In the genomic region with DNA sequence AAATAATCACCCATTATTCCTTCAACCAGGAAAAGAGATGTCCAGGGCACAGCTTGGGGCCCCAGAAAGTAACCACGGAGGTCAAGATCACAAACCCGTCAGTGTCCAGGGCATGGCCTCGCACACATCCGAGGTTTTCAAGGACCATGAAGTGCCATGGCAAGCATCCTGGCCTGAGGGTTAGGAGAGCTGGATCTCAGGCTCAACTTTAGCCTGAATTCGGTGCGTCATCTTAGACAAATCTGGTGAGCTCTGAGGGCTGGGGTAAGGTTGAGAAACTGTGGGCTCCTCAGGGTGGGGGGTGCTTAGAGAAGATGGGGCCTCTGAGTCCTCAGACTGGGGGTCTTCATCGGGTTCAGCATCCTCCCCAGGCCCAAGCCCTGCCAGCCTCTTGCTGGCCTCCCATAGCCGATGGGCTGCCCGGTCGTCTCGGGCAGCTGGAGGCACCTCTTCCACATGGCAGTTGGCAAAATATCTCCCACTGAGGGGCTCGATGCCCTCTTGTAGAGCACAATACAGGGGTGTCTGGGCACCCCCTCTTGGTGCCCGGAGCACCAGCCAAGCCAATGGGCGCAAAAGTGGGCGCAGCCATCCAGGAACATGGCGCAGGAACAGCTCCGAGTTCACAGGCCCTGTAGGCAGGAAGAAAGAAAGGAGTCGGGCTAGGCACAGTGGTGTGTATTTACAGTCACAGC, we compare ENCODE assay signal across 8 cellular contexts. TPM values are rescaled to one million over a fixed set of nuclear protein-coding genes. Genes with fewer than 3 reads are reported as not detected.
DNase-seq lines count a peak whose midpoint lies in the region; ATAC-seq, FAIRE-seq and TF ChIP-seq lines count a peak whose summit lies in the region.

No MANE protein-coding gene starts in this region.

- peak overlapping the region; percentile 94 to 100 (median 96) for H3K27ac Mint-ChIP-seq in CD4-positive, alpha-beta memory T cell

- H3K9me3 Mint-ChIP-seq in CD4-positive, alpha-beta memory T cell, result no peaks in the 10 kb centered on the region

- H3K23me2 ChIP-seq in H1 (ENCODE audit: low read depth, low read length), result peaks cover 9% of the 10 kb centered on the region; the same call in 1 of the 2 replicates

- BruUV-seq in OCI-LY7 (replicated peaks; lab: Mats Ljungman, UMichigan), result no TSS peak

- DNase-seq in CD4-positive, alpha-beta memory T cell, result no peak
- DNase-seq in OCI-LY7 (ENCODE audit: low spot score), result no peak
- no peak for DNase-seq in H1 (ENCODE audit: low read depth in 1 of 2, low spot score in 2 of 2)
- DNase-seq in pancreas, result no peak
- no peak for DNase-seq in stimulated activated CD4-positive, alpha-beta T cell treated with anti-CD3 and anti-CD28 coated beads, Interleukin-4, amount 100 ng/mL, for 1 hour
- DNase-seq in stimulated activated CD4-positive, alpha-beta T cell treated with anti-CD3 and anti-CD28 coated beads, Interleukin-4, amount 100 ng/mL, for 24 hours, result no peak
- DNase-seq in NCI-H774 (lab: John Stamatoyannopoulos, UW), result no peak

- H2AFZ ChIP-seq in OCI-LY7 (ENCODE audit: low read length) (no peak overlapping the region), H1 (ENCODE audit: low read length) (no peak overlapping the region)

- H2BK5ac ChIP-seq in H1 (ENCODE audit: low read depth, low read length), result no peak overlapping the region

- peak overlapping the region; percentile 86 to 90 for H3K4me3 ChIP-seq in CD4-positive, alpha-beta memory T cell (ENCODE audit: low read length in 2 of 2)
- H3K4me3 ChIP-seq in OCI-LY7 (ENCODE audit: low read depth, low read length, poor library complexity, severe bottlenecking) (peak overlapping the region; percentile 89), H1 (ENCODE audit: extremely low read depth in 1 of 4, insufficient read depth in 2 of 4, low read depth in 3 of 4, low read length in 4 of 4) (peak overlapping the region in 3 of 4 experiments; percentile 79 to 94 (median 88); a peak in 4 of 8 replicates), pancreas (peak overlapping the region in 2 of 4 donors; percentile 65 to 83)

- H4K20me1 ChIP-seq in OCI-LY7 (ENCODE audit: insufficient read depth, low read length) (no peaks in the 10 kb centered on the region), H1 (replicated peaks in 1 of 2; ENCODE audit: control insufficient read depth in 1 of 2, insufficient read depth in 2 of 2, low read length in 2 of 2) (peaks cover 0 to 2% of the 10 kb centered on the region in 2 experiments)

- H3K79me1 ChIP-seq in H1 (ENCODE audit: low read depth, low read length), result peaks cover 8% of the 10 kb centered on the region

- H4K8ac ChIP-seq in H1 (ENCODE audit: extremely low read depth, insufficient read depth, low read length), result no peak overlapping the region; the same call in 1 of the 2 replicates

- CTCF ChIA-PET in CD4-positive, alpha-beta memory T cell (lab: Charles Lee; ENCODE audit: partially characterized antibody), result interaction anchor here (1.1 to 5.6 kb wide), 12 partner anchors 12 to 219 kb away, joined by 3 to 55 read pairs (median 6); partner anchors contain the start of genes FAM222B and TLCD1
- CTCF ChIA-PET in OCI-LY7 (lab: Charles Lee; ENCODE audit: unreplicated experiment), result interaction anchor here (0.6 kb wide), 1 partner anchor 32 kb away, joined by 3 read pairs; no protein-coding TSS in a partner anchor
- CTCF ChIA-PET in H1 (lab: Charles Lee; ENCODE audit: partially characterized antibody), result interaction anchor here (0.6 to 7.3 kb wide), 20 partner anchors 11 to 219 kb away, joined by 3 to 47 read pairs (median 4); partner anchors contain the start of genes NEK8 and TLCD1

- FAIRE-seq in H1 (lab: Jason Lieb, UNC), result no peak
- FAIRE-seq in pancreas (lab: Jason Lieb, UNC), result no peak

- peaks cover 6 to 32% of the 10 kb centered on the region in 2 donors for H3K36me3 Mint-ChIP-seq in CD4-positive, alpha-beta memory T cell

- H3K4me1 Mint-ChIP-seq in CD4-positive, alpha-beta memory T cell, result peaks cover 44 to 77% (median 64%) of the 10 kb centered on the region in 4 donors

- no peak overlapping the region; the same call in 1 of the 2 replicates for H2AK5ac ChIP-seq in H1 (ENCODE audit: low read depth, low read length)

- no peak overlapping the region for H3K18ac ChIP-seq in H1 (ENCODE audit: extremely low read depth, low read length)

- peak overlapping the region; percentile 88 for H3K27ac ChIP-seq in CD4-positive, alpha-beta memory T cell (ENCODE audit: low read depth, low read length)
- peak overlapping the region; percentile 91 for H3K27ac ChIP-seq in OCI-LY7 (ENCODE audit: low read depth, low read length, poor library complexity, severe bottlenecking)
- no peak overlapping the region for H3K27ac ChIP-seq in H1 (ENCODE audit: low read depth, low read length)
- peak overlapping the region; percentile 71 to 92 (median 87) for H3K27ac ChIP-seq in pancreas

- no peak for TF ChIP-seq CTCF in OCI-LY7 (conservative IDR thresholded peaks at IDR 0.05; ENCODE audit: low read length)
- TF ChIP-seq CTCF in H1 (IDR thresholded peaks at IDR 0.05; ENCODE audit: control extremely low read depth in 1 of 3, insufficient read depth in 1 of 3, low read depth in 1 of 3, low read length in 3 of 3), result no peak
- TF ChIP-seq CTCF in pancreas (IDR thresholded peaks at IDR 0.05), result no peak

- H2BK12ac ChIP-seq in H1 (ENCODE audit: low read depth, low read length), result no peak overlapping the region

- no peak overlapping the region for H3K56ac ChIP-seq in H1 (replicated peaks; ENCODE audit: insufficient read length, low read depth, low read length)

- TF ChIP-seq POLR2A in H1 (IDR thresholded peaks at IDR 0.05; ENCODE audit: control extremely low read depth in 1 of 2, low read depth in 2 of 2, low read length in 2 of 2), result no peak

- H4K5ac ChIP-seq in H1 (ENCODE audit: insufficient read length, low read depth, low read length), result no peak overlapping the region

- no peaks in the 10 kb centered on the region for H3K27me3 Mint-ChIP-seq in CD4-positive, alpha-beta memory T cell

- H3K4me2 ChIP-seq in OCI-LY7 (ENCODE audit: low read length) (peak overlapping the region; percentile 100), H1 (ENCODE audit: insufficient read depth in 1 of 2, low read depth in 2 of 2, low read length in 2 of 2) (peak overlapping the region; percentile 68 to 71; a peak in 2 of 4 replicates)

- intact Hi-C loops in CD4-positive, alpha-beta memory T cell (cut with micrococcal nuclease), result no loop called here
- intact Hi-C loops in OCI-LY7 (cut with micrococcal nuclease; ENCODE audit: unreplicated experiment) (no loop called here), pancreas (cut with DNase I) (no loop called here)

- ATAC-seq in pancreas (no peak), GM18502 (IDR thresholded peaks at IDR 0.05; ENCODE audit: poor library complexity, unreplicated experiment) (no peak)

- WGBS in H1 (ENCODE audit: extremely low coverage in 1 of 2, insufficient coverage in 1 of 2, insufficient read length in 1 of 2, insufficient replicate concordance in 2 of 2, low coverage in 1 of 2, low lambda C conversion rate in 2 of 2, missing lambda C conversion rate in 1 of 2), 2 experiments, result 91% methylated on average over 17 of the region's 18 CpGs; no CpG with 5 or more reads in 1 of the 2 experiments
- WGBS in pancreas, 2 donors, result 71 to 73% methylated on average over 18 of the region's 18 CpGs

- TF ChIP-seq EP300 in H1 (IDR thresholded peaks at IDR 0.05; ENCODE audit: borderline replicate concordance in 1 of 2, low read depth in 2 of 2, low read length in 2 of 2), result no peak

- H3K9me3 ChIP-seq in CD4-positive, alpha-beta memory T cell (ENCODE audit: control insufficient read depth in 1 of 2, low read length in 2 of 2), result no peaks in the 10 kb centered on the region
- H3K9me3 ChIP-seq in OCI-LY7 (ENCODE audit: low read length) (no peaks in the 10 kb centered on the region), H1 (ENCODE audit: insufficient read depth in 2 of 2, low read depth in 1 of 2, low read length in 1 of 2) (no peaks in the 10 kb centered on the region), pancreas (no peaks in the 10 kb centered on the region)

- no peaks in the 10 kb centered on the region for H3K27me3 ChIP-seq in CD4-positive, alpha-beta memory T cell (ENCODE audit: insufficient read depth, low read length)
- H3K27me3 ChIP-seq in H1 (replicated peaks in 1 of 4; ENCODE audit: control insufficient read depth in 3 of 4, extremely low read depth in 1 of 4, insufficient read depth in 3 of 4, low read length in 3 of 4), result no peaks in the 10 kb centered on the region
- H3K27me3 ChIP-seq in pancreas, result no peaks in the 10 kb centered on the region

- POLR2A ChIA-PET in CD4-positive, alpha-beta memory T cell (lab: Charles Lee; ENCODE audit: partially characterized antibody), result interaction anchor here (0.8 to 9.9 kb wide), 21 partner anchors 11 to 396 kb away, joined by 3 to 193 read pairs (median 9); partner anchors contain the start of genes ERAL1, FAM222B, NEK8 and NUFIP2
- POLR2A ChIA-PET in OCI-LY7 (lab: Charles Lee), result interaction anchor here (0.8 to 1.9 kb wide), 5 partner anchors 49 to 170 kb away, joined by 3 to 8 read pairs (median 3); partner anchors contain the start of genes FAM222B and NEK8
- POLR2A ChIA-PET in H1 (lab: Charles Lee; ENCODE audit: partially characterized antibody), result interaction anchor here (0.5 to 5.2 kb wide), 24 partner anchors 8 to 178 kb away, joined by 3 to 51 read pairs (median 5); partner anchors contain the start of genes RPL23A and TLCD1

- H3K79me2 ChIP-seq in OCI-LY7 (ENCODE audit: insufficient read depth, low read depth, low read length) (peaks cover 41% of the 10 kb centered on the region), H1 (ENCODE audit: control insufficient read depth in 1 of 2, insufficient read depth in 2 of 2, low read length in 2 of 2) (peaks cover 4 to 21% of the 10 kb centered on the region in 2 experiments)

- H2BK15ac ChIP-seq in H1 (ENCODE audit: low read length), result no peak overlapping the region

- H3K9ac ChIP-seq in H1 (replicated peaks in 1 of 4; ENCODE audit: extremely low read depth in 1 of 4, low read depth in 3 of 4, low read length in 3 of 4), result no peak overlapping the region

- H3K4me1 ChIP-seq in CD4-positive, alpha-beta memory T cell (ENCODE audit: insufficient read depth, low read length), result peaks cover 65% of the 10 kb centered on the region
- H3K4me1 ChIP-seq in OCI-LY7 (ENCODE audit: insufficient read depth, low read length, poor library complexity, severe bottlenecking), result peaks cover 62% of the 10 kb centered on the region
- H3K4me1 ChIP-seq in H1 (replicated peaks in 1 of 4; ENCODE audit: control insufficient read depth in 3 of 4, insufficient read depth in 4 of 4, low read length in 3 of 4), result peaks cover 2 to 22% (median 8%) of the 10 kb centered on the region in 4 experiments
- peaks cover 6 to 23% (median 14%) of the 10 kb centered on the region in 3 donors for H3K4me1 ChIP-seq in pancreas

- no peak overlapping the region for H2BK120ac ChIP-seq in H1 (replicated peaks; ENCODE audit: low read depth, low read length)

- H3K36me3 ChIP-seq in CD4-positive, alpha-beta memory T cell (ENCODE audit: insufficient read depth, low read length), result no peaks in the 10 kb centered on the region
- H3K36me3 ChIP-seq in OCI-LY7 (ENCODE audit: insufficient read depth, low read length), result peaks cover 27% of the 10 kb centered on the region
- H3K36me3 ChIP-seq in H1 (ENCODE audit: control insufficient read depth in 2 of 4, insufficient read depth in 4 of 4, low read length in 3 of 4), result no peaks in the 10 kb centered on the region; a peak in 1 of 8 replicates
- no peaks in the 10 kb centered on the region for H3K36me3 ChIP-seq in pancreas

- no peak overlapping the region for H3K4ac ChIP-seq in H1 (replicated peaks; ENCODE audit: insufficient read length, low read depth, low read length)

- H3K4me3 Mint-ChIP-seq in CD4-positive, alpha-beta memory T cell, result peak overlapping the region; percentile 90 to 98 (median 96)

- no peaks in the 10 kb centered on the region for H3K9me2 ChIP-seq in OCI-LY7 (ENCODE audit: insufficient read depth, low read length)

- H2BK20ac ChIP-seq in H1 (ENCODE audit: low read length), result no peak overlapping the region

- H3K23ac ChIP-seq in H1 (ENCODE audit: insufficient read length), result no peak overlapping the region

- H3K14ac ChIP-seq in H1 (ENCODE audit: insufficient read length), result no peak overlapping the region

- TF ChIP-seq RAD21 in H1 (IDR thresholded peaks at IDR 0.05 in 1 of 2, conservative IDR thresholded peaks at IDR 0.05 in 1 of 2; ENCODE audit: low read depth in 2 of 2, low read length in 2 of 2), result no peak

- H4K91ac ChIP-seq in H1 (replicated peaks; ENCODE audit: insufficient read length, low read length), result no peak overlapping the region

RNA-seq across cellular contexts. Expression of gene FLOT2, which starts 0.9 kb away (rescaled TPM):
- 100 to 1,000 TPM; 216 to 224 TPM for total RNA-seq in CD4-positive, alpha-beta memory T cell
- 100 to 1,000 TPM; 284 to 288 TPM for polyA plus RNA-seq in CD4-positive, alpha-beta memory T cell
- total RNA-seq in OCI-LY7 (2014; rRNA removed; shearing (Covaris generic)), result 43.5 and 46.5 TPM in 2 replicates
- total RNA-seq in OCI-LY7 (2022) (110 and 122 TPM in 2 replicates), pancreas (10 to 100 TPM; 32.1 to 65.2 (median 35.6) TPM)
- 116 and 121 TPM in 2 replicates for total RNA-seq in H1 (2021; fragmentation: NEBNext Ultra II Directional; extraction: Animal tissue kit (Norgen Biotek cat#: 25700))
- polyA plus RNA-seq in H1 (2011; rRNA removed) (189 and 209 TPM in 2 replicates), pancreas (10 to 100 TPM; 37.4 to 43.9 TPM)
- polyA plus RNA-seq in H1 (2011; cell fraction: cytosol; rRNA removed), result 133 TPM
- polyA plus RNA-seq in H1 (2011; cell fraction: nucleus; rRNA removed), result 102 TPM
- polyA plus RNA-seq in H1 (2012, experiment 1 of 2), result 101 to 164 TPM (median 143 TPM) in 4 replicates
- 179 TPM for polyA plus RNA-seq in H1 (2012, experiment 2 of 2)
- polyA plus RNA-seq in H1 (2013, experiment 1 of 2), result 85.5 TPM
- 66.9 TPM for polyA plus RNA-seq in H1 (2013, experiment 2 of 2)
- polyA minus RNA-seq in H1 (2011; rRNA and poly(A)+ RNA removed), result 128 and 140 TPM in 2 replicates
- polyA minus RNA-seq in H1 (2011; cell fraction: cytosol; rRNA and poly(A)+ RNA removed), result 88.1 TPM
- polyA minus RNA-seq in H1 (2011; cell fraction: nucleus; rRNA and poly(A)+ RNA removed), result 31.3 TPM

RNA-seq across cellular contexts. Expression of gene DHRS13, which starts 4.5 kb away (rescaled TPM):
- total RNA-seq in CD4-positive, alpha-beta memory T cell, result 10 to 100 TPM; 44.6 to 49.6 TPM
- 10 to 100 TPM; 15.1 to 19.6 TPM for polyA plus RNA-seq in CD4-positive, alpha-beta memory T cell
- 27.1 and 28.4 TPM in 2 replicates for total RNA-seq in OCI-LY7 (2014; rRNA removed; shearing (Covaris generic))
- 27.2 and 29.2 TPM in 2 replicates for total RNA-seq in OCI-LY7 (2022)
- total RNA-seq in H1 (2021; fragmentation: NEBNext Ultra II Directional; extraction: Animal tissue kit (Norgen Biotek cat#: 25700)), result 22.1 and 23.7 TPM in 2 replicates
- polyA plus RNA-seq in H1 (2011; rRNA removed), result 30.0 and 33.9 TPM in 2 replicates
- 31.3 TPM for polyA plus RNA-seq in H1 (2011; cell fraction: cytosol; rRNA removed)
- 26.4 TPM for polyA plus RNA-seq in H1 (2011; cell fraction: nucleus; rRNA removed)
- polyA plus RNA-seq in H1 (2012, experiment 1 of 2), result 9.0 to 18.0 TPM (median 17.3 TPM) in 4 replicates
- 21.1 TPM for polyA plus RNA-seq in H1 (2012, experiment 2 of 2)
- 29.1 TPM for polyA plus RNA-seq in H1 (2013, experiment 1 of 2)
- polyA plus RNA-seq in H1 (2013, experiment 2 of 2), result 30.8 TPM
- polyA minus RNA-seq in H1 (2011; rRNA and poly(A)+ RNA removed), result 18.9 and 19.8 TPM in 2 replicates
- polyA minus RNA-seq in H1 (2011; cell fraction: cytosol; rRNA and poly(A)+ RNA removed), result 12.2 TPM
- 14.2 TPM for polyA minus RNA-seq in H1 (2011; cell fraction: nucleus; rRNA and poly(A)+ RNA removed)
- 1 to 10 TPM; 2.6 to 6.1 (median 4.5) TPM for total RNA-seq in pancreas
- polyA plus RNA-seq in pancreas, result 1 to 10 TPM; 8.6 to 9.8 TPM

RNA-seq across cellular contexts. Expression of gene ERAL1, which starts 43.6 kb away (rescaled TPM):
- total RNA-seq in CD4-positive, alpha-beta memory T cell, result 10 to 100 TPM; 23.5 to 24.3 TPM
- polyA plus RNA-seq in CD4-positive, alpha-beta memory T cell, result 10 to 100 TPM; 41.1 to 41.7 TPM
- total RNA-seq in OCI-LY7 (2014; rRNA removed; shearing (Covaris generic)), result 25.0 and 30.8 TPM in 2 replicates
- total RNA-seq in OCI-LY7 (2022), result 58.0 and 62.1 TPM in 2 replicates
- 67.8 and 77.1 TPM in 2 replicates for total RNA-seq in H1 (2021; fragmentation: NEBNext Ultra II Directional; extraction: Animal tissue kit (Norgen Biotek cat#: 25700))
- polyA plus RNA-seq in H1 (2011; rRNA removed), result 122 and 143 TPM in 2 replicates
- 114 TPM for polyA plus RNA-seq in H1 (2011; cell fraction: cytosol; rRNA removed)
- polyA plus RNA-seq in H1 (2011; cell fraction: nucleus; rRNA removed), result 126 TPM
- polyA plus RNA-seq in H1 (2012, experiment 1 of 2), result 78.6 to 93.8 TPM (median 90.0 TPM) in 4 replicates
- 103 TPM for polyA plus RNA-seq in H1 (2012, experiment 2 of 2)
- polyA plus RNA-seq in H1 (2013, experiment 1 of 2), result 62.0 TPM
- polyA plus RNA-seq in H1 (2013, experiment 2 of 2), result 63.0 TPM
- 114 and 115 TPM in 2 replicates for polyA minus RNA-seq in H1 (2011; rRNA and poly(A)+ RNA removed)
- polyA minus RNA-seq in H1 (2011; cell fraction: cytosol; rRNA and poly(A)+ RNA removed), result 73.9 TPM
- 36.1 TPM for polyA minus RNA-seq in H1 (2011; cell fraction: nucleus; rRNA and poly(A)+ RNA removed)
- 10 to 100 TPM; 11.7 to 21.7 (median 15.5) TPM for total RNA-seq in pancreas
- polyA plus RNA-seq in pancreas, result 10 to 100 TPM; 33.4 to 36.8 TPM

RNA-seq across cellular contexts. Expression of gene PHF12, which starts 52.9 kb away (rescaled TPM):
- 100 to 1,000 TPM; 125 to 135 TPM for total RNA-seq in CD4-positive, alpha-beta memory T cell
- polyA plus RNA-seq in CD4-positive, alpha-beta memory T cell, result 10 to 100 TPM in 1 of 2 donors, 1 to 10 TPM in 1; 5.0 to 12.7 TPM
- 40.6 and 43.2 TPM in 2 replicates for total RNA-seq in OCI-LY7 (2014; rRNA removed; shearing (Covaris generic))
- total RNA-seq in OCI-LY7 (2022), result 62.5 and 66.7 TPM in 2 replicates
- 57.7 and 65.7 TPM in 2 replicates for total RNA-seq in H1 (2021; fragmentation: NEBNext Ultra II Directional; extraction: Animal tissue kit (Norgen Biotek cat#: 25700))
- 38.8 and 74.8 TPM in 2 replicates for polyA plus RNA-seq in H1 (2011; rRNA removed)
- polyA plus RNA-seq in H1 (2011; cell fraction: cytosol; rRNA removed), result 35.5 TPM
- 143 TPM for polyA plus RNA-seq in H1 (2011; cell fraction: nucleus; rRNA removed)
- polyA plus RNA-seq in H1 (2012, experiment 1 of 2), result 54.3 to 66.0 TPM (median 57.0 TPM) in 4 replicates
- 18.9 TPM for polyA plus RNA-seq in H1 (2012, experiment 2 of 2)
- 30.5 TPM for polyA plus RNA-seq in H1 (2013, experiment 1 of 2)
- polyA plus RNA-seq in H1 (2013, experiment 2 of 2), result 27.9 TPM
- 52.7 and 53.4 TPM in 2 replicates for polyA minus RNA-seq in H1 (2011; rRNA and poly(A)+ RNA removed)
- 41.7 TPM for polyA minus RNA-seq in H1 (2011; cell fraction: cytosol; rRNA and poly(A)+ RNA removed)
- 69.0 TPM for polyA minus RNA-seq in H1 (2011; cell fraction: nucleus; rRNA and poly(A)+ RNA removed)
- 10 to 100 TPM; 19.9 to 31.6 (median 25.6) TPM for total RNA-seq in pancreas
- polyA plus RNA-seq in pancreas, result 10 to 100 TPM; 23.5 to 25.7 TPM

RNA-seq across cellular contexts. Expression of gene FAM222B, which starts 55.8 kb away (rescaled TPM):
- 10 to 100 TPM; 19.0 to 23.0 TPM for total RNA-seq in CD4-positive, alpha-beta memory T cell
- 10 to 100 TPM in 1 of 2 donors, 1 to 10 TPM in 1; 7.9 to 23.2 TPM for polyA plus RNA-seq in CD4-positive, alpha-beta memory T cell
- 4.0 and 4.6 TPM in 2 replicates for total RNA-seq in OCI-LY7 (2014; rRNA removed; shearing (Covaris generic))
- total RNA-seq in OCI-LY7 (2022), result 15.2 and 19.7 TPM in 2 replicates
- 81.7 and 86.6 TPM in 2 replicates for total RNA-seq in H1 (2021; fragmentation: NEBNext Ultra II Directional; extraction: Animal tissue kit (Norgen Biotek cat#: 25700))
- 42.1 and 63.9 TPM in 2 replicates for polyA plus RNA-seq in H1 (2011; rRNA removed)
- polyA plus RNA-seq in H1 (2011; cell fraction: cytosol; rRNA removed), result 21.4 TPM
- 38.1 TPM for polyA plus RNA-seq in H1 (2011; cell fraction: nucleus; rRNA removed)
- 60.6 to 73.4 TPM (median 66.4 TPM) in 4 replicates for polyA plus RNA-seq in H1 (2012, experiment 1 of 2)
- polyA plus RNA-seq in H1 (2012, experiment 2 of 2), result 59.5 TPM
- polyA plus RNA-seq in H1 (2013, experiment 1 of 2), result 94.8 TPM
- polyA plus RNA-seq in H1 (2013, experiment 2 of 2), result 101 TPM
- polyA minus RNA-seq in H1 (2011; rRNA and poly(A)+ RNA removed), result 40.1 and 42.1 TPM in 2 replicates
- 58.4 TPM for polyA minus RNA-seq in H1 (2011; cell fraction: cytosol; rRNA and poly(A)+ RNA removed)
- polyA minus RNA-seq in H1 (2011; cell fraction: nucleus; rRNA and poly(A)+ RNA removed), result 45.2 TPM
- 10 to 100 TPM in 1 of 6 donors, 1 to 10 TPM in 5; 5.5 to 15.6 (median 8.9) TPM for total RNA-seq in pancreas
- 1 to 10 TPM; 6.6 to 7.4 TPM for polyA plus RNA-seq in pancreas
